Comparison of ENCODE assay signal across 27 cellular contexts in the genomic region with DNA sequence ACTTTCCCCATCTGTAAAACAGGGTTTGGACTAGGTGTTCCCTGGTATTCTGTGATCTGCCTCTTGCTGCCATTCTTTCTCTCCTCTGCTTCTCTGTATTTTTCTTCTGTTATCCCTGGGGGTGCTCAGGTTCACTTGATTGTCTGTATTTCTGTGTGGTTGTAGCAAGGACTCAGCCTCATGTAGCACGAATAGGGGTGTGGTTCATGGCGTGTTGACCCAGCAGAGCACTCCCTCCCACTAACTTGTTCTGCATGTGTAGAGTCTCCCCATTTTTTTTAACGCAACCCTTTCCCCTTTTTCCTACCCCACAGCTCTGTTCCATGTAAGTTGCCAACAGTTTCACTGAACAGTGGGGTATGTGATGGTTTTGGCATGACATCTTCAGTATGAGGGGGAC. TPM values are rescaled to one million over a fixed set of nuclear protein-coding genes. Genes with fewer than 3 reads are reported as not detected.
DNase-seq lines count a peak whose midpoint lies in the region; ATAC-seq and TF ChIP-seq lines count a peak whose summit lies in the region.
"Had no signal": no experiment of that assay in that cellular context is flagged by ENCODE, and none has a peak within 500 bp of the region (broad histone marks: within the 10 kb centered on the region; RNA-seq: fewer than 3 reads in every experiment).

No MANE protein-coding gene starts in this region.

- H3K9me3 ChIP-seq in CD4-positive, alpha-beta T cell (ENCODE audit: control insufficient read depth, low read length), result no peaks in the 10 kb centered on the region
- no peaks in the 10 kb centered on the region for H3K9me3 ChIP-seq in naive thymus-derived CD4-positive, alpha-beta T cell (ENCODE audit: control insufficient read depth in 2 of 3, low read length in 3 of 3)
- H3K9me3 ChIP-seq: adrenal gland, neutrophil, psoas muscle had no signal

- H3K4me3 ChIP-seq in naive thymus-derived CD4-positive, alpha-beta T cell (ENCODE audit: low read length), result no peak overlapping the region
- no peak overlapping the region for H3K4me3 ChIP-seq in mesendoderm (ENCODE audit: low read length)
- H3K4me3 ChIP-seq: adrenal gland, psoas muscle had no signal

- H2BK5ac ChIP-seq in mesendoderm (ENCODE audit: low read length), result no peak overlapping the region

- H3K27ac Mint-ChIP-seq in activated T-cell treated with anti-CD3 and anti-CD28 coated beads, Interleukin-2, amount 50 U/mL, for 72 hours, result peak overlapping the region; percentile 34
- peak overlapping the region; percentile 52 for H3K27ac Mint-ChIP-seq in CD4-positive, alpha-beta T cell
- H3K27ac Mint-ChIP-seq in activated T-helper 17 cell treated with anti-CD3 and anti-CD28 coated beads, Interleukin-2, amount 50 U/mL, for 72 hours, result peak overlapping the region; percentile 7
- H3K27ac Mint-ChIP-seq in naive thymus-derived CD4-positive, alpha-beta T cell, result peak overlapping the region in 7 of 9 donors; percentile 35 to 75 (median 64)
- H3K27ac Mint-ChIP-seq: activated CD4-positive, alpha-beta T cell treated with anti-CD3 and anti-CD28 coated beads, Interleukin-2, amount 10 ng/mL, durations not matched to agents 24 days and 14 days; activated naive CD4-positive, alpha-beta T cell treated with anti-CD3 and anti-CD28 coated beads for 36 hours; WTC11 had no signal

- no peak overlapping the region for H2BK15ac ChIP-seq in mesendoderm (replicated peaks; ENCODE audit: low read depth)

- peaks cover 0 to 39% (median 8%) of the 10 kb centered on the region in 3 experiments for H3K36me3 ChIP-seq in naive thymus-derived CD4-positive, alpha-beta T cell (ENCODE audit: control insufficient read depth in 2 of 3, insufficient read depth in 3 of 3, low read length in 3 of 3)
- peaks cover 2% of the 10 kb centered on the region for H3K36me3 ChIP-seq in mesendoderm (ENCODE audit: control insufficient read depth, insufficient read depth, low read length)

- no peaks in the 10 kb centered on the region for H3K79me1 ChIP-seq in mesendoderm (ENCODE audit: low read length)

- POLR2A ChIA-PET in CD4-positive, alpha-beta T cell (lab: Charles Lee), result interaction anchor here (0.9 kb wide), 1 partner anchor 65 kb away, joined by 3 read pairs; no protein-coding TSS in a partner anchor
- POLR2A ChIA-PET in naive thymus-derived CD4-positive, alpha-beta T cell (lab: Charles Lee), result interaction anchor here (1.2 to 1.5 kb wide), 2 partner anchors 14 to 20 kb away, joined by 4 read pairs; no protein-coding TSS in a partner anchor

- no peaks in the 10 kb centered on the region for H3K27me3 ChIP-seq in CD4-positive, alpha-beta T cell (ENCODE audit: control insufficient read depth, insufficient read depth, low read length)
- H3K27me3 ChIP-seq in naive thymus-derived CD4-positive, alpha-beta T cell (ENCODE audit: control insufficient read depth in 2 of 2, insufficient read depth in 2 of 2, low read length in 2 of 2), result no peaks in the 10 kb centered on the region
- no peaks in the 10 kb centered on the region for H3K27me3 ChIP-seq in mesendoderm (ENCODE audit: insufficient read depth, low read length, poor library complexity)
- H3K27me3 ChIP-seq: adrenal gland, neutrophil had no signal

- no peak overlapping the region for H4K8ac ChIP-seq in mesendoderm (ENCODE audit: low read depth, low read length)

- TF ChIP-seq CTCF in CD4-positive, alpha-beta T cell (IDR thresholded peaks at IDR 0.05), result no peak

- no peaks in the 10 kb centered on the region for H3K4me1 ChIP-seq in naive thymus-derived CD4-positive, alpha-beta T cell (ENCODE audit: control insufficient read depth in 2 of 2, insufficient read depth in 2 of 2, low read length in 2 of 2)
- peaks cover 2% of the 10 kb centered on the region for H3K4me1 ChIP-seq in mesendoderm (ENCODE audit: control insufficient read depth, low read depth, low read length)
- H3K4me1 ChIP-seq: adrenal gland, psoas muscle had no signal

- no peak overlapping the region for H4K5ac ChIP-seq in mesendoderm (ENCODE audit: low read length)

- H2AK5ac ChIP-seq in mesendoderm (ENCODE audit: low read length), result no peak overlapping the region

- no peaks in the 10 kb centered on the region for H3K79me2 ChIP-seq in mesendoderm (ENCODE audit: control insufficient read depth, insufficient read depth, low read length)

- intact Hi-C loops in CD4-positive, alpha-beta T cell (cut with DNase I, micrococcal nuclease), result no loop called here
- intact Hi-C loops in naive thymus-derived CD4-positive, alpha-beta T cell (cut with micrococcal nuclease), result no loop called here

- no peak for DNase-seq in activated T-cell treated with anti-CD3 and anti-CD28 coated beads, Interleukin-2, amount 50 U/mL, for 72 hours
- no peak for DNase-seq in activated T-cell treated with anti-CD3 and anti-CD28 coated beads, Interleukin-2, amount 50 U/mL, for 48 hours
- DNase-seq in CD4-positive, alpha-beta T cell, result no peak
- no peak for DNase-seq in naive thymus-derived CD4-positive, alpha-beta T cell
- DNase-seq in mesendoderm, result no peak
- DNase-seq in activated CD8-positive, alpha-beta memory T cell treated with anti-CD3 and anti-CD28 coated beads for 24 hours, result no peak
- DNase-seq: activated CD4-positive, alpha-beta T cell treated with anti-CD3 and anti-CD28 coated beads, Interleukin-2, amount 10 ng/mL, durations not matched to agents 24 days and 14 days; activated naive CD4-positive, alpha-beta T cell treated with anti-CD3 and anti-CD28 coated beads for 36 hours; adrenal gland; cerebellar nuclear complex; DMS 273 treated with DMSO at 0.1 percent for 48 hours; EL; hypothalamus; left cardiac atrium; mammary epithelial cell; MM.1S; NCI-H1930; NCI-H510A treated with DMSO at 0.1 percent for 48 hours; psoas muscle; stimulated activated CD4-positive, alpha-beta T cell treated with anti-CD3 and anti-CD28 coated beads, Interleukin-4, amount 100 ng/mL, for 24 hours; T-helper 1 cell had no signal

- no peak for ATAC-seq in activated T-cell treated with anti-CD3 and anti-CD28 coated beads, Interleukin-2, amount 50 U/mL, for 72 hours (replicated peaks in 1 of 2)
- no peak for ATAC-seq in CD4-positive, alpha-beta T cell (ENCODE audit: poor library complexity)
- ATAC-seq in activated T-helper 17 cell treated with anti-CD3 and anti-CD28 coated beads, Interleukin-2, amount 50 U/mL, for 72 hours (replicated peaks), result no peak
- no peak for ATAC-seq in naive thymus-derived CD4-positive, alpha-beta T cell
- no peak for ATAC-seq in GM18868 (IDR thresholded peaks at IDR 0.05; ENCODE audit: unreplicated experiment)
- ATAC-seq: psoas muscle, WTC11 had no signal

- no peak overlapping the region for H3K18ac ChIP-seq in mesendoderm (ENCODE audit: low read length)

- H3K23ac ChIP-seq in mesendoderm (ENCODE audit: low read length), result no peak overlapping the region

- no peak overlapping the region for H3K9ac ChIP-seq in mesendoderm (ENCODE audit: low read length)

- H3K4me1 Mint-ChIP-seq in activated T-cell treated with anti-CD3 and anti-CD28 coated beads, Interleukin-2, amount 50 U/mL, for 72 hours (ENCODE audit: low read depth), result no peaks in the 10 kb centered on the region
- H3K4me1 Mint-ChIP-seq in CD4-positive, alpha-beta T cell (ENCODE audit: low read depth), result peaks cover 9% of the 10 kb centered on the region
- H3K4me1 Mint-ChIP-seq in activated T-helper 17 cell treated with anti-CD3 and anti-CD28 coated beads, Interleukin-2, amount 50 U/mL, for 72 hours, result peaks cover 4% of the 10 kb centered on the region
- H3K4me1 Mint-ChIP-seq in naive thymus-derived CD4-positive, alpha-beta T cell, result peaks cover 5 to 37% (median 16%) of the 10 kb centered on the region in 7 donors

- no peaks in the 10 kb centered on the region for H3K27me3 Mint-ChIP-seq in activated T-cell treated with anti-CD3 and anti-CD28 coated beads, Interleukin-2, amount 50 U/mL, for 72 hours (ENCODE audit: low read depth)
- no peaks in the 10 kb centered on the region for H3K27me3 Mint-ChIP-seq in CD4-positive, alpha-beta T cell
- H3K27me3 Mint-ChIP-seq in activated T-helper 17 cell treated with anti-CD3 and anti-CD28 coated beads, Interleukin-2, amount 50 U/mL, for 72 hours, result no peaks in the 10 kb centered on the region
- H3K27me3 Mint-ChIP-seq in naive thymus-derived CD4-positive, alpha-beta T cell, result no peaks in the 10 kb centered on the region
- H3K27me3 Mint-ChIP-seq: activated CD4-positive, alpha-beta T cell treated with anti-CD3 and anti-CD28 coated beads, Interleukin-2, amount 10 ng/mL, durations not matched to agents 24 days and 14 days had no signal

- CTCF ChIA-PET in CD4-positive, alpha-beta T cell (lab: Charles Lee), result interaction anchor here (1.3 kb wide), 1 partner anchor 11 kb away, joined by 4 read pairs; no protein-coding TSS in a partner anchor
- CTCF ChIA-PET in naive thymus-derived CD4-positive, alpha-beta T cell (lab: Charles Lee), result interaction anchor here (0.6 kb wide), 1 partner anchor 9 kb away, joined by 3 read pairs; no protein-coding TSS in a partner anchor

- H3K27ac ChIP-seq in CD4-positive, alpha-beta T cell (ENCODE audit: low read depth, low read length), result no peak overlapping the region
- no peak overlapping the region for H3K27ac ChIP-seq in naive thymus-derived CD4-positive, alpha-beta T cell (ENCODE audit: low read depth, low read length)
- H3K27ac ChIP-seq in mesendoderm (ENCODE audit: low read depth, low read length), result no peak overlapping the region
- H3K27ac ChIP-seq: adrenal gland, neutrophil, psoas muscle, RWPE1 had no signal

- H3K4me3 Mint-ChIP-seq in activated T-cell treated with anti-CD3 and anti-CD28 coated beads, Interleukin-2, amount 50 U/mL, for 72 hours, result no peak overlapping the region
- no peak overlapping the region for H3K4me3 Mint-ChIP-seq in CD4-positive, alpha-beta T cell
- H3K4me3 Mint-ChIP-seq in activated T-helper 17 cell treated with anti-CD3 and anti-CD28 coated beads, Interleukin-2, amount 50 U/mL, for 72 hours, result no peak overlapping the region
- H3K4me3 Mint-ChIP-seq in naive thymus-derived CD4-positive, alpha-beta T cell, result no peak overlapping the region
- H3K4me3 Mint-ChIP-seq: activated CD4-positive, alpha-beta T cell treated with anti-CD3 and anti-CD28 coated beads, Interleukin-2, amount 10 ng/mL, durations not matched to agents 24 days and 14 days; activated naive CD4-positive, alpha-beta T cell treated with anti-CD3 and anti-CD28 coated beads for 36 hours; CD14-positive monocyte; WTC11 had no signal

- no CpG with 5 or more reads among the region's 3 CpGs for WGBS in mesendoderm (ENCODE audit: extremely low coverage, insufficient coverage, low lambda C conversion rate)

- H3K4me2 ChIP-seq in mesendoderm (ENCODE audit: low read length), result no peak overlapping the region

- peaks cover 0 to 10% of the 10 kb centered on the region in 2 donors for H3K36me3 Mint-ChIP-seq in activated T-cell treated with anti-CD3 and anti-CD28 coated beads, Interleukin-2, amount 50 U/mL, for 72 hours (ENCODE audit: insufficient read depth in 2 of 2)
- H3K36me3 Mint-ChIP-seq in CD4-positive, alpha-beta T cell (ENCODE audit: low read depth), result peaks cover 37% of the 10 kb centered on the region
- peaks cover 39% of the 10 kb centered on the region for H3K36me3 Mint-ChIP-seq in activated T-helper 17 cell treated with anti-CD3 and anti-CD28 coated beads, Interleukin-2, amount 50 U/mL, for 72 hours (ENCODE audit: low read depth)
- peaks cover 16 to 42% (median 27%) of the 10 kb centered on the region in 5 donors for H3K36me3 Mint-ChIP-seq in naive thymus-derived CD4-positive, alpha-beta T cell

- H3K56ac ChIP-seq in mesendoderm (ENCODE audit: low read length), result no peak overlapping the region

- H3K9me3 Mint-ChIP-seq in activated T-cell treated with anti-CD3 and anti-CD28 coated beads, Interleukin-2, amount 50 U/mL, for 72 hours, result no peaks in the 10 kb centered on the region
- H3K9me3 Mint-ChIP-seq in CD4-positive, alpha-beta T cell, result no peaks in the 10 kb centered on the region
- H3K9me3 Mint-ChIP-seq in activated T-helper 17 cell treated with anti-CD3 and anti-CD28 coated beads, Interleukin-2, amount 50 U/mL, for 72 hours, result no peaks in the 10 kb centered on the region
- no peaks in the 10 kb centered on the region for H3K9me3 Mint-ChIP-seq in naive thymus-derived CD4-positive, alpha-beta T cell
- H3K9me3 Mint-ChIP-seq: activated CD4-positive, alpha-beta T cell treated with anti-CD3 and anti-CD28 coated beads, Interleukin-2, amount 10 ng/mL, durations not matched to agents 24 days and 14 days; activated naive CD4-positive, alpha-beta T cell treated with anti-CD3 and anti-CD28 coated beads for 36 hours; CD14-positive monocyte; WTC11 had no signal

- H3K4ac ChIP-seq in mesendoderm (ENCODE audit: low read depth, low read length), result no peak overlapping the region

- no peak overlapping the region for H2BK120ac ChIP-seq in mesendoderm (ENCODE audit: low read depth, low read length)

RNA-seq across cellular contexts. Expression of gene BNIPL, which starts 1.2 kb away (rescaled TPM):
- total RNA-seq in activated T-cell treated with anti-CD3 and anti-CD28 coated beads, Interleukin-2, amount 50 U/mL, for 72 hours, result 1 to 10 TPM; 2.8 to 5.3 TPM
- under 1 TPM; 0.30 to 0.42 TPM for total RNA-seq in CD4-positive, alpha-beta T cell
- 1 to 10 TPM; 1.4 to 4.5 TPM for total RNA-seq in activated T-helper 17 cell treated with anti-CD3 and anti-CD28 coated beads, Interleukin-2, amount 50 U/mL, for 72 hours
- 1 to 10 TPM in 4 of 5 experiments, under 1 TPM in 1; 0.37 to 9.4 (median 1.9) TPM for total RNA-seq in naive thymus-derived CD4-positive, alpha-beta T cell
- polyA plus RNA-seq in naive thymus-derived CD4-positive, alpha-beta T cell, result under 1 TPM; 0.08 to 0.17 TPM
- 2.2 TPM for polyA plus RNA-seq in mesendoderm (2013, experiment 1 of 2)
- 2.0 TPM for polyA plus RNA-seq in mesendoderm (2013, experiment 2 of 2)
- polyA plus RNA-seq: CD14-positive monocyte had no signal

RNA-seq across cellular contexts. Expression of gene C1orf56, which starts 12.4 kb away (rescaled TPM):
- total RNA-seq in activated T-cell treated with anti-CD3 and anti-CD28 coated beads, Interleukin-2, amount 50 U/mL, for 72 hours, result 1 to 10 TPM; 2.1 to 3.1 TPM
- total RNA-seq in CD4-positive, alpha-beta T cell, result 1 to 10 TPM in 1 of 2 experiments, under 1 TPM in 1; 0.58 to 1.2 TPM
- 1 to 10 TPM in 1 of 2 donors, under 1 TPM in 1; 0.71 to 1.2 TPM for total RNA-seq in activated T-helper 17 cell treated with anti-CD3 and anti-CD28 coated beads, Interleukin-2, amount 50 U/mL, for 72 hours
- 1 to 10 TPM in 2 of 5 experiments, under 1 TPM in 3; 0.64 to 3.2 (median 0.82) TPM for total RNA-seq in naive thymus-derived CD4-positive, alpha-beta T cell
- polyA plus RNA-seq in naive thymus-derived CD4-positive, alpha-beta T cell, result 1 to 10 TPM; 3.5 to 4.3 TPM
- polyA plus RNA-seq in mesendoderm (2013, experiment 1 of 2), result 1.7 TPM
- polyA plus RNA-seq in mesendoderm (2013, experiment 2 of 2), result 1.7 TPM

RNA-seq across cellular contexts. Expression of gene CDC42SE1, which starts 24.3 kb away (rescaled TPM):
- 100 to 1,000 TPM; 210 to 220 TPM for total RNA-seq in activated T-cell treated with anti-CD3 and anti-CD28 coated beads, Interleukin-2, amount 50 U/mL, for 72 hours
- total RNA-seq in CD4-positive, alpha-beta T cell, result 100 to 1,000 TPM; 401 to 404 TPM
- 100 to 1,000 TPM in 1 of 2 donors, 10 to 100 TPM in 1; 99.7 to 121 TPM for total RNA-seq in activated T-helper 17 cell treated with anti-CD3 and anti-CD28 coated beads, Interleukin-2, amount 50 U/mL, for 72 hours
- 100 to 1,000 TPM; 362 to 516 (median 425) TPM for total RNA-seq in naive thymus-derived CD4-positive, alpha-beta T cell
- 100 to 1,000 TPM in 1 of 2 donors, 10 to 100 TPM in 1; 85.6 to 111 TPM for polyA plus RNA-seq in naive thymus-derived CD4-positive, alpha-beta T cell
- 61.2 TPM for polyA plus RNA-seq in mesendoderm (2013, experiment 1 of 2)
- polyA plus RNA-seq in mesendoderm (2013, experiment 2 of 2), result 61.4 TPM

RNA-seq across cellular contexts. Expression of gene MLLT11, which starts 25.0 kb away (rescaled TPM):
- total RNA-seq in activated T-cell treated with anti-CD3 and anti-CD28 coated beads, Interleukin-2, amount 50 U/mL, for 72 hours, result 1 to 10 TPM; 5.3 to 5.6 TPM
- 1 to 10 TPM; 2.8 to 2.9 TPM for total RNA-seq in CD4-positive, alpha-beta T cell
- 1 to 10 TPM; 1.7 to 4.0 TPM for total RNA-seq in activated T-helper 17 cell treated with anti-CD3 and anti-CD28 coated beads, Interleukin-2, amount 50 U/mL, for 72 hours
- total RNA-seq in naive thymus-derived CD4-positive, alpha-beta T cell, result 1 to 10 TPM; 3.3 to 6.0 (median 4.6) TPM
- polyA plus RNA-seq in naive thymus-derived CD4-positive, alpha-beta T cell, result 1 to 10 TPM; 3.7 to 4.8 TPM
- 47.4 TPM for polyA plus RNA-seq in mesendoderm (2013, experiment 1 of 2)
- polyA plus RNA-seq in mesendoderm (2013, experiment 2 of 2), result 49.3 TPM

RNA-seq across cellular contexts. Expression of gene PRUNE1, which starts 26.9 kb away (rescaled TPM):
- total RNA-seq in activated T-cell treated with anti-CD3 and anti-CD28 coated beads, Interleukin-2, amount 50 U/mL, for 72 hours, result 10 to 100 TPM; 18.1 to 20.1 TPM
- 10 to 100 TPM; 10.9 to 12.1 TPM for total RNA-seq in CD4-positive, alpha-beta T cell
- total RNA-seq in activated T-helper 17 cell treated with anti-CD3 and anti-CD28 coated beads, Interleukin-2, amount 50 U/mL, for 72 hours, result 10 to 100 TPM; 12.5 to 15.3 TPM
- total RNA-seq in naive thymus-derived CD4-positive, alpha-beta T cell, result 10 to 100 TPM; 13.3 to 41.8 (median 17.2) TPM
- 10 to 100 TPM; 54.6 to 68.8 TPM for polyA plus RNA-seq in naive thymus-derived CD4-positive, alpha-beta T cell
- polyA plus RNA-seq in mesendoderm (2013, experiment 1 of 2), result 23.7 TPM
- 23.8 TPM for polyA plus RNA-seq in mesendoderm (2013, experiment 2 of 2)

Comparison
In these comparisons a context has a peak if more than half of its experiments do, and no peak if none do; other contexts are left out.
1. H3K27ac Mint-ChIP-seq: peak in every context shown above with its lines; median percentile 64 in naive thymus-derived CD4-positive, alpha-beta T cell; 52 in CD4-positive, alpha-beta T cell; 34 in activated T-cell treated with anti-CD3 and anti-CD28 coated beads, Interleukin-2, amount 50 U/mL, for 72 hours; 7 in activated T-helper 17 cell treated with anti-CD3 and anti-CD28 coated beads, Interleukin-2, amount 50 U/mL, for 72 hours.